17 cellular contexts compared by ENCODE assay signal in genomic region chr12:122086088-122086487, GRCh38. TPM values are rescaled to one million over a fixed set of nuclear protein-coding genes. Genes with fewer than 3 reads are reported as not detected.
DNase-seq lines count a peak whose midpoint lies in the region; ATAC-seq and TF ChIP-seq lines count a peak whose summit lies in the region.
"Had no signal": no experiment of that assay in that cellular context is flagged by ENCODE, and none has a peak within 500 bp of the region (broad histone marks: within the 10 kb centered on the region; RNA-seq: fewer than 3 reads in every experiment).

No MANE protein-coding gene starts in this region.

- H2BK15ac ChIP-seq in H9 (ENCODE audit: low read depth, low read length): no peak overlapping the region

- no peak overlapping the region for H2BK120ac ChIP-seq in H9 (ENCODE audit: low read depth, low read length, poor library complexity, severe bottlenecking)

- H2AFZ ChIP-seq in H9 (ENCODE audit: low read length): no peak overlapping the region

- H2BK5ac ChIP-seq in H9 (ENCODE audit: insufficient read length, low read length): no peak overlapping the region

- no peaks in the 10 kb centered on the region for H3K9me3 Mint-ChIP-seq in activated CD8-positive, alpha-beta memory T cell treated with anti-CD3 and anti-CD28 coated beads, Interleukin-2, amount 10 ng/mL, durations not matched to agents 7 days and 5 days (ENCODE audit: low read depth)
- no peaks in the 10 kb centered on the region for H3K9me3 Mint-ChIP-seq in H9

- H3K9ac ChIP-seq in skeletal muscle tissue (ENCODE audit: low read depth in 1 of 3, low read length in 3 of 3) (peak overlapping the region in 1 of 3 donors; percentile 54), H9 (ENCODE audit: extremely low read depth, insufficient read length, low read length) (no peak overlapping the region)

- H4K20me1 ChIP-seq in H9 (ENCODE audit: control insufficient read depth, insufficient read depth, insufficient read length): no peaks in the 10 kb centered on the region

- H3K27me3 ChIP-seq in right atrium auricular region: no peaks in the 10 kb centered on the region
- no peaks in the 10 kb centered on the region for H3K27me3 ChIP-seq in skeletal muscle tissue (ENCODE audit: control insufficient read depth in 3 of 3, insufficient read depth in 3 of 3, low read length in 3 of 3)
- H3K27me3 ChIP-seq in H9 (ENCODE audit: insufficient read depth, low read length): no peaks in the 10 kb centered on the region

- H3K4me3 Mint-ChIP-seq in activated CD8-positive, alpha-beta memory T cell treated with anti-CD3 and anti-CD28 coated beads, Interleukin-2, amount 10 ng/mL, durations not matched to agents 7 days and 5 days: no peak overlapping the region
- no peak overlapping the region for H3K4me3 Mint-ChIP-seq in H9
- H3K4me3 Mint-ChIP-seq: CD14-positive monocyte had no signal

- peaks cover 62% of the 10 kb centered on the region for H3K4me1 Mint-ChIP-seq in activated CD8-positive, alpha-beta memory T cell treated with anti-CD3 and anti-CD28 coated beads, Interleukin-2, amount 10 ng/mL, durations not matched to agents 7 days and 5 days
- H3K4me1 Mint-ChIP-seq in H9: peaks cover 23 to 28% of the 10 kb centered on the region in 2 experiments

- no peak for ATAC-seq in activated CD8-positive, alpha-beta memory T cell treated with anti-CD3 and anti-CD28 coated beads, Interleukin-2, amount 10 ng/mL, durations not matched to agents 7 days and 5 days
- ATAC-seq in HG03196 (IDR thresholded peaks at IDR 0.05; ENCODE audit: unreplicated experiment): no peak
- ATAC-seq in GM21360 (IDR thresholded peaks at IDR 0.05; ENCODE audit: unreplicated experiment): no peak

- DNase-seq in activated CD8-positive, alpha-beta memory T cell treated with anti-CD3 and anti-CD28 coated beads, Interleukin-2, amount 10 ng/mL, durations not matched to agents 7 days and 5 days: no peak
- DNase-seq in activated CD8-positive, alpha-beta memory T cell treated with anti-CD3 and anti-CD28 coated beads, Interleukin-2, amount 50 U/mL, for 4 hours: no peak
- no peak for DNase-seq in right atrium auricular region (ENCODE audit: low spot score)
- DNase-seq in H9: no peak
- DNase-seq: activated CD4-positive, CD25-positive, alpha-beta regulatory T cell treated with anti-CD3 and anti-CD28 coated beads, Interleukin-2, amount 50 U/mL, for 72 hours; effector CD8-positive, alpha-beta T cell; Karpas-422; midbrain; NCI-H1105 treated with DMSO at 0.1 percent for 48 hours; NCI-H526 treated with DMSO at 0.1 percent for 48 hours; stimulated activated CD4-positive, alpha-beta T cell treated with anti-CD3 and anti-CD28 coated beads, Interleukin-4, amount 100 ng/mL, for 24 hours; trophoblast cell had no signal

- H2BK20ac ChIP-seq in H9 (ENCODE audit: low read depth, low read length, poor library complexity, severe bottlenecking): no peak overlapping the region

- H3K56ac ChIP-seq in H9 (ENCODE audit: insufficient read length, low read depth, low read length): no peak overlapping the region

- no peak overlapping the region for H3K4me2 ChIP-seq in H9 (ENCODE audit: insufficient read depth, insufficient read length, low read length)

- H3K14ac ChIP-seq in H9 (ENCODE audit: insufficient read depth, low read length): no peak overlapping the region

- H3K4ac ChIP-seq in H9 (ENCODE audit: low read depth, low read length): no peak overlapping the region

- no peaks in the 10 kb centered on the region for H3K27me3 Mint-ChIP-seq in activated CD8-positive, alpha-beta memory T cell treated with anti-CD3 and anti-CD28 coated beads, Interleukin-2, amount 10 ng/mL, durations not matched to agents 7 days and 5 days
- H3K27me3 Mint-ChIP-seq in H9 (ENCODE audit: low read depth): no peaks in the 10 kb centered on the region; the same call in 1 of the 2 replicates

- no peaks in the 10 kb centered on the region for H3K23me2 ChIP-seq in H9 (ENCODE audit: insufficient read length, low read depth, low read length, poor library complexity, severe bottlenecking)

- CTCF ChIA-PET in activated CD8-positive, alpha-beta memory T cell treated with anti-CD3 and anti-CD28 coated beads, Interleukin-2, amount 10 ng/mL, durations not matched to agents 7 days and 5 days (lab: Charles Lee): interaction anchor here (1.0 to 2.0 kb wide), 4 partner anchors 14 to 45 kb away, joined by 3 to 9 read pairs (median 4); no protein-coding TSS in a partner anchor

- no peak for TF ChIP-seq CTCF in right atrium auricular region (IDR thresholded peaks at IDR 0.05)
- TF ChIP-seq CTCF in H9 (conservative IDR thresholded peaks at IDR 0.05): no peak

- peak overlapping the region; percentile 87 for H3K27ac ChIP-seq in KOPT-K1 (ENCODE audit: low read depth, low read length, poor library complexity, severe bottlenecking)
- peak overlapping the region; percentile 23 to 46 for H3K27ac ChIP-seq in right atrium auricular region
- peak overlapping the region; percentile 88 for H3K27ac ChIP-seq in skeletal muscle tissue (ENCODE audit: low read depth, low read length)
- H3K27ac ChIP-seq in H9 (ENCODE audit: insufficient read length, low read depth, low read length): no peak overlapping the region

- H3K4me1 ChIP-seq in right atrium auricular region (peaks cover 0 to 95% of the 10 kb centered on the region in 2 donors), skeletal muscle tissue (ENCODE audit: control insufficient read depth in 3 of 3, insufficient read depth in 3 of 3, low read length in 3 of 3) (peaks cover 84 to 90% (median 88%) of the 10 kb centered on the region in 3 donors), H9 (ENCODE audit: insufficient read depth, low read length) (peaks cover 2% of the 10 kb centered on the region; the same call in 1 of the 2 replicates)

- no peak overlapping the region for H4K5ac ChIP-seq in H9 (ENCODE audit: insufficient read length, low read depth, low read length)

- H3K4me3 ChIP-seq in right atrium auricular region (no peak overlapping the region), skeletal muscle tissue (ENCODE audit: low read length in 3 of 3) (no peak overlapping the region)

- no peak overlapping the region for H2AK5ac ChIP-seq in H9 (ENCODE audit: insufficient read length, low read length)

- H3K36me3 ChIP-seq in KOPT-K1 (ENCODE audit: insufficient read depth, low read length): peaks cover 59% of the 10 kb centered on the region
- peaks cover 6% of the 10 kb centered on the region for H3K36me3 ChIP-seq in right atrium auricular region
- peaks cover 7 to 16% (median 9%) of the 10 kb centered on the region in 3 donors for H3K36me3 ChIP-seq in skeletal muscle tissue (ENCODE audit: control insufficient read depth in 3 of 3, insufficient read depth in 3 of 3, low read length in 3 of 3)

- H3T11ph ChIP-seq in H9 (ENCODE audit: low read length): no peak overlapping the region

- H4K91ac ChIP-seq in H9 (ENCODE audit: insufficient read length, low read depth, low read length): no peak overlapping the region

- no CpG with 5 or more reads among the region's 9 CpGs for WGBS in H9 (ENCODE audit: extremely low coverage, insufficient read length, low lambda C conversion rate)

- peaks cover 13% of the 10 kb centered on the region for H3K36me3 Mint-ChIP-seq in activated CD8-positive, alpha-beta memory T cell treated with anti-CD3 and anti-CD28 coated beads, Interleukin-2, amount 10 ng/mL, durations not matched to agents 7 days and 5 days
- peaks cover 11 to 22% (median 16%) of the 10 kb centered on the region in 3 experiments; a peak in 6 of 7 replicates for H3K36me3 Mint-ChIP-seq in H9 (ENCODE audit: insufficient read depth in 1 of 3, low read depth in 3 of 3)

- H3K23ac ChIP-seq in H9 (ENCODE audit: insufficient read length, low read depth, low read length): no peak overlapping the region

- H3K79me1 ChIP-seq in H9 (ENCODE audit: insufficient read depth, low read depth, low read length, poor library complexity, severe bottlenecking): no peaks in the 10 kb centered on the region

- H2BK12ac ChIP-seq in H9 (ENCODE audit: insufficient read length, low read depth, low read length): no peak overlapping the region

- H4K8ac ChIP-seq in H9 (replicated peaks; ENCODE audit: insufficient read length, low read depth, low read length): no peak overlapping the region

- H3K9me3 ChIP-seq in KOPT-K1 (ENCODE audit: insufficient read depth, low read length, poor library complexity, severe bottlenecking) (no peaks in the 10 kb centered on the region), right atrium auricular region (no peaks in the 10 kb centered on the region), skeletal muscle tissue (ENCODE audit: control insufficient read depth in 3 of 3, low read length in 3 of 3) (no peaks in the 10 kb centered on the region), H9 (ENCODE audit: control insufficient read depth, low read depth, low read length) (no peaks in the 10 kb centered on the region)

- H3K27ac Mint-ChIP-seq in activated CD8-positive, alpha-beta memory T cell treated with anti-CD3 and anti-CD28 coated beads, Interleukin-2, amount 10 ng/mL, durations not matched to agents 7 days and 5 days: peak overlapping the region; percentile 33
- H3K27ac Mint-ChIP-seq in H9: peak overlapping the region in 1 of 3 experiments; percentile 71; a peak in 1 of 7 replicates

- H3K18ac ChIP-seq in H9 (ENCODE audit: insufficient read length, low read depth, low read length): no peak overlapping the region

- peaks cover 6% of the 10 kb centered on the region; the same call in 1 of the 2 replicates for H3K79me2 ChIP-seq in H9 (ENCODE audit: insufficient read depth, low read length)

RNA-seq across cellular contexts. Expression of gene MLXIP, which starts 7.5 kb away (rescaled TPM):
- 10 to 100 TPM; 36.1 to 36.4 TPM for total RNA-seq in activated CD8-positive, alpha-beta memory T cell treated with anti-CD3 and anti-CD28 coated beads, Interleukin-2, amount 10 ng/mL, durations not matched to agents 7 days and 5 days
- total RNA-seq in right atrium auricular region (10 to 100 TPM; 14.2 to 24.1 TPM), skeletal muscle tissue (10.4 TPM), H9 (2021) (28.6 and 32.4 TPM in 2 replicates)
